In the genomic region with DNA sequence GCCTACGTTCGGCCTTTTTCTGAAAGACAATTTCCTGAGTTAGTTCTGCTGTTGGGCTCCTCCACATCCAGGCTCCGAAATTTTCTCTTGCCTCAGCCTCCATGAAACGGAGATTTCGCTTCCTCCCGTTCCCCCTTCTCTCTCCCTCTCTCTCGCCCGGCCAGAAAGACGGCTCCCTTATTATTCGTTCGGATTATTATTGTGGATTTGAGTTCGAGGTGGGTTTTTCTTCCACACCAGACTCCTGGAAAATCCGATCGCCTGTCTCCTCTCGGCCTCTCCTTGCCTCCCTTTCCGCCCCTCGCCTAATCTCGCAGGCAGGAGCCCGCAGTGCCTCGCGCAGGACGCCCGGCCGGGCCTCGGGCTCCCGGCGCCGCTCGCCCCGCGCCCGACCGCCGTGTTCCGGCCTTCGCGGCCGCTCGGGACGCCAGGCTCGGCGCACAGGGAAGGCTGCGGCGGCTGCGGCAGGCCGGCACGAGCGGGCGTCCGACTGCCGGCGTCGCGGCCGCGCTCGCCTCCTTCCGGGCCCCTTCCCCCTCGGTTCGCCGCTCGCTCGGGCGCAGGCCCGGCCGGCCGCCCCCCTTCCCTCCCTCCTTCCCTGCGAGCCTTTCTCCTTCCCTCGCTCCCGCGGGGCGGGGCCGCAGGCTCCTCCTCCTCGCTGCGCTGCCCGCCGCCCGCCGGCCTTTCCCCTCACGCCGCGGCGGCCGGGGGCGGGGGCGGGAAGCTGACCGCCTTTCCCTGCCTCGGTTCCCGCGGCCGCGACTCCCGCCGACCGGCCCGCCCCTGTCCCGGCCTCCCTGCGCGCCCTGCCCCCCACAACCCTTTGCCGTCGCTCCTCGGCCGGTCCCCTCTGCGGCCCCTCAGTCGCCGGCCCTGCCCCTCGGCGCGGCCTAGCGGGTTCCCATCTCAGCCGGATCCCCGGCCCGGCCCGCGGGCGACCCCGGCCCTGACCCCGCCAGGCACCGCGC, we compare ENCODE assay signal across 8 cellular contexts. TPM values are rescaled to one million over a fixed set of nuclear protein-coding genes. Genes with fewer than 3 reads are reported as not detected.
DNase-seq lines count a peak whose midpoint lies in the region; ATAC-seq and TF ChIP-seq lines count a peak whose summit lies in the region.

A gene with protein sequence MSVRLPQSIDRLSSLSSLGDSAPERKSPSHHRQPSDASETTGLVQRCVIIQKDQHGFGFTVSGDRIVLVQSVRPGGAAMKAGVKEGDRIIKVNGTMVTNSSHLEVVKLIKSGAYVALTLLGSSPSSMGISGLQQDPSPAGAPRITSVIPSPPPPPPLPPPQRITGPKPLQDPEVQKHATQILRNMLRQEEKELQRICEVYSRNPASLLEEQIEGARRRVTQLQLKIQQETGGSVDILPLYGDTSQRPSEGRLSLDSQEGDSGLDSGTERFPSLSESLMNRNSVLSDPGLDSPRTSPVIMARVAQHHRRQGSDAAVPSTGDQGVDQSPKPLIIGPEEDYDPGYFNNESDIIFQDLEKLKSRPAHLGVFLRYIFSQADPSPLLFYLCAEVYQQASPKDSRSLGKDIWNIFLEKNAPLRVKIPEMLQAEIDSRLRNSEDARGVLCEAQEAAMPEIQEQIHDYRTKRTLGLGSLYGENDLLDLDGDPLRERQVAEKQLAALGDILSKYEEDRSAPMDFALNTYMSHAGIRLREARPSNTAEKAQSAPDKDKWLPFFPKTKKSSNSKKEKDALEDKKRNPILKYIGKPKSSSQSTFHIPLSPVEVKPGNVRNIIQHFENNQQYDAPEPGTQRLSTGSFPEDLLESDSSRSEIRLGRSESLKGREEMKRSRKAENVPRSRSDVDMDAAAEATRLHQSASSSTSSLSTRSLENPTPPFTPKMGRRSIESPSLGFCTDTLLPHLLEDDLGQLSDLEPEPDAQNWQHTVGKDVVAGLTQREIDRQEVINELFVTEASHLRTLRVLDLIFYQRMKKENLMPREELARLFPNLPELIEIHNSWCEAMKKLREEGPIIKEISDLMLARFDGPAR (N-terminal part only) (minus strand): TSS at position 492 of the 968 bp plus-strand sequence. CDS start 1,412 bp downstream, outside the sequence.

- peak within 1 kb of the TSS; percentile 83 to 96 for H3K27ac ChIP-seq in testis

- TF ChIP-seq CTCF in testis (IDR thresholded peaks at IDR 0.05): no peak

- no peaks in the 10 kb centered on the region for H3K9me3 ChIP-seq in testis

- H3K4me3 ChIP-seq in testis: peak within 1 kb of the TSS; percentile 63 to 79

- 0 to 1% methylated on average over 24 to 104 of the region's 120 CpGs for WGBS in testis, 2 donors

- no peak for TF ChIP-seq POLR2A in testis (IDR thresholded peaks at IDR 0.05)

- H3K4me1 ChIP-seq in testis: peaks cover 30% of the 10 kb centered on the region

- DNase-seq in AG20443 (ENCODE audit: low spot score): peak; percentile 98
- DNase-seq in NCI-H748 treated with DMSO at 0.1 percent for 48 hours (lab: John Stamatoyannopoulos, UW): peak; percentile 58
- DNase-seq in activated T-cell treated with anti-CD3 and anti-CD28 coated beads, Interleukin-2, amount 50 U/mL, for 1 hour: peak; percentile 33
- DNase-seq in fibroblast of gingiva (ENCODE audit: low read depth): peak; percentile 91
- DNase-seq in mucosa of gallbladder (ENCODE audit: low spot score): peak; percentile 89
- DNase-seq in testis: peak; percentile 92

- H3K27me3 ChIP-seq in testis: no peaks in the 10 kb centered on the region

- intact Hi-C loops in testis (cut with DNase I; ENCODE audit: low total_unique reads): no loop called here

- peak; percentile 83 for ATAC-seq in GM18868 (IDR thresholded peaks at IDR 0.05; ENCODE audit: unreplicated experiment)
- ATAC-seq in HG03520 (IDR thresholded peaks at IDR 0.05; ENCODE audit: unreplicated experiment): peak; percentile 61

- no peaks in the 10 kb centered on the region for H3K36me3 ChIP-seq in testis (ENCODE audit: low read depth, missing control alignments)

RNA-seq across cellular contexts. Expression of the gene that starts here (rescaled TPM):
- total RNA-seq in mucosa of gallbladder (40.5 TPM), testis (100 to 1,000 TPM; 113 to 120 TPM)
- polyA plus RNA-seq in testis (ENCODE audit: insufficient read depth, low read depth, low replicate concordance): 69.2 TPM

Comparison
In these comparisons a context has a peak if more than half of its experiments do, and no peak if none do; other contexts are left out.
1. Peak in every context shown above with its lines: DNase-seq, ATAC-seq, H3K4me3 ChIP-seq and H3K27ac ChIP-seq.
2. DNase-seq: peak in every context shown above with its lines; median percentile 98 in AG20443; 92 in testis; 91 in fibroblast of gingiva; 89 in mucosa of gallbladder; 58 in NCI-H748 treated with DMSO at 0.1 percent for 48 hours; 33 in activated T-cell treated with anti-CD3 and anti-CD28 coated beads, Interleukin-2, amount 50 U/mL, for 1 hour.